Comparison of ENCODE assay signal across 11 cellular contexts in genomic region chr6:53926505-53926904, GRCh38.
A peak's percentile ranks its signal among the peaks of the same experiment; 100 is the strongest.
DNase-seq lines count a peak whose midpoint lies in the region; ATAC-seq and TF ChIP-seq lines count a peak whose summit lies in the region.
"Had no signal": no experiment of that assay in that cellular context is flagged by ENCODE, and none has a peak within 500 bp of the region (broad histone marks: within the 10 kb centered on the region; RNA-seq: fewer than 3 reads in every experiment).

No MANE protein-coding gene starts in this region.

- intact Hi-C loops in activated CD8-positive, alpha-beta T cell treated with anti-CD3 and anti-CD28 coated beads for 36 hours (cut with micrococcal nuclease): no loop called here
- intact Hi-C loops in adrenal gland (cut with DNase I): no loop called here

- H3K27ac ChIP-seq in parathyroid adenoma: peak overlapping the region; percentile 50
- no peak overlapping the region for H3K27ac ChIP-seq in adrenal gland

- CTCF ChIA-PET in activated CD8-positive, alpha-beta T cell treated with anti-CD3 and anti-CD28 coated beads for 36 hours (lab: Charles Lee): no interaction called here

- POLR2A ChIA-PET in activated CD8-positive, alpha-beta T cell treated with anti-CD3 and anti-CD28 coated beads for 36 hours (lab: Charles Lee): no interaction called here

- H3K36me3 Mint-ChIP-seq in activated CD8-positive, alpha-beta T cell treated with anti-CD3 and anti-CD28 coated beads for 36 hours (ENCODE audit: low read depth): no peaks in the 10 kb centered on the region

- TF ChIP-seq CTCF in parathyroid adenoma (IDR thresholded peaks at IDR 0.05) (no peak), adrenal gland (IDR thresholded peaks at IDR 0.05) (no peak)
- TF ChIP-seq CTCF in activated CD8-positive, alpha-beta T cell treated with anti-CD3 and anti-CD28 coated beads for 36 hours (IDR thresholded peaks at IDR 0.05): no peak

- H3K9me3 ChIP-seq in parathyroid adenoma (ENCODE audit: control insufficient read depth, low read length) (no peaks in the 10 kb centered on the region), adrenal gland (replicated peaks in 1 of 3) (no peaks in the 10 kb centered on the region)

- ATAC-seq in activated CD8-positive, alpha-beta T cell treated with anti-CD3 and anti-CD28 coated beads for 36 hours: no peak
- no peak for ATAC-seq in left lobe of liver
- ATAC-seq: stimulated activated naive B cell treated with anti-CD40 and anti-IgM and Interleukin-4, amounts not matched to agents 10 μg/mL and 1 μg/mL and 100 μg/mL, for 72 hours had no signal

- no peaks in the 10 kb centered on the region for H3K79me2 ChIP-seq in parathyroid adenoma

- WGBS in adrenal gland, 4 donors: 94 to 96% (median 95%) methylated on average over 2 of the region's 2 CpGs

- H3K4me3 ChIP-seq in parathyroid adenoma (ENCODE audit: low read depth, low read length) (no peak overlapping the region), adrenal gland (no peak overlapping the region)

- H3K27me3 ChIP-seq in parathyroid adenoma (ENCODE audit: control insufficient read depth, insufficient read depth, low read length) (no peaks in the 10 kb centered on the region), adrenal gland (no peaks in the 10 kb centered on the region)

- H3K27me3 Mint-ChIP-seq in activated CD8-positive, alpha-beta T cell treated with anti-CD3 and anti-CD28 coated beads for 36 hours: no peaks in the 10 kb centered on the region
- H3K27me3 Mint-ChIP-seq: stimulated activated naive B cell treated with anti-CD40 and anti-IgM and Interleukin-4, amounts not matched to agents 10 μg/mL and 1 μg/mL and 100 μg/mL, for 72 hours had no signal

- H3K9me3 Mint-ChIP-seq in activated CD8-positive, alpha-beta T cell treated with anti-CD3 and anti-CD28 coated beads for 36 hours: no peaks in the 10 kb centered on the region
- H3K9me3 Mint-ChIP-seq: stimulated activated naive B cell treated with anti-CD40 and anti-IgM and Interleukin-4, amounts not matched to agents 10 μg/mL and 1 μg/mL and 100 μg/mL, for 72 hours had no signal

- H3K4me1 ChIP-seq in parathyroid adenoma: peaks cover 7% of the 10 kb centered on the region
- no peaks in the 10 kb centered on the region for H3K4me1 ChIP-seq in adrenal gland (replicated peaks in 1 of 2)

- DNase-seq in EH (ENCODE audit: low read depth): peak; percentile 59
- DNase-seq in LHCN-M2 (ENCODE audit: low read depth): peak; percentile 69
- DNase-seq in dermis blood vessel endothelial cell: peak; percentile 67
- DNase-seq in activated CD8-positive, alpha-beta T cell treated with anti-CD3 and anti-CD28 coated beads for 36 hours: no peak
- no peak for DNase-seq in adrenal gland
- DNase-seq in left lobe of liver (ENCODE audit: low spot score): no peak
- DNase-seq in NCI-H2107 (lab: John Stamatoyannopoulos, UW): no peak
- DNase-seq: NCI-H1694 treated with DMSO at 0.1 percent for 48 hours; nephron progenitor cell; stimulated activated naive B cell treated with anti-CD40 and anti-IgM and Interleukin-4, amounts not matched to agents 10 μg/mL and 1 μg/mL and 100 μg/mL, for 72 hours had no signal

- no peak overlapping the region for H2AFZ ChIP-seq in parathyroid adenoma

- H3K4me2 ChIP-seq in parathyroid adenoma (ENCODE audit: low read length): peak overlapping the region; percentile 14

- H3K4me3 Mint-ChIP-seq in activated CD8-positive, alpha-beta T cell treated with anti-CD3 and anti-CD28 coated beads for 36 hours: no peak overlapping the region
- H3K4me3 Mint-ChIP-seq: nephron progenitor cell; stimulated activated naive B cell treated with anti-CD40 and anti-IgM and Interleukin-4, amounts not matched to agents 10 μg/mL and 1 μg/mL and 100 μg/mL, for 72 hours had no signal

- H3K36me3 ChIP-seq in parathyroid adenoma (ENCODE audit: control insufficient read depth, insufficient read depth, low read length) (no peaks in the 10 kb centered on the region), adrenal gland (replicated peaks in 1 of 2) (no peaks in the 10 kb centered on the region)

- H3K27ac Mint-ChIP-seq in activated CD8-positive, alpha-beta T cell treated with anti-CD3 and anti-CD28 coated beads for 36 hours: no peak overlapping the region
- H3K27ac Mint-ChIP-seq: stimulated activated naive B cell treated with anti-CD40 and anti-IgM and Interleukin-4, amounts not matched to agents 10 μg/mL and 1 μg/mL and 100 μg/mL, for 72 hours had no signal

- H3K4me1 Mint-ChIP-seq in activated CD8-positive, alpha-beta T cell treated with anti-CD3 and anti-CD28 coated beads for 36 hours (ENCODE audit: low read depth): no peaks in the 10 kb centered on the region

- no peak for TF ChIP-seq POLR2A in adrenal gland (IDR thresholded peaks at IDR 0.05)

- no peak overlapping the region for H3K9ac ChIP-seq in parathyroid adenoma

Comparison
In these comparisons a context has a peak if more than half of its experiments do, and no peak if none do; other contexts are left out.
1. DNase-seq: peak in EH (single experiment), LHCN-M2 (single experiment) and dermis blood vessel endothelial cell (single experiment); none in activated CD8-positive, alpha-beta T cell treated with anti-CD3 and anti-CD28 coated beads for 36 hours (single experiment), adrenal gland (0 of 7), left lobe of liver (single experiment) and NCI-H2107 (single experiment).